In genomic region chr18:21735452-21736015, GRCh38 we compare ENCODE assay signal across 11 cellular contexts. TPM values are rescaled to one million over a fixed set of nuclear protein-coding genes. Genes with fewer than 3 reads are reported as not detected.
DNase-seq lines count a peak whose midpoint lies in the region; ATAC-seq lines count a peak whose summit lies in the region.
"Had no signal": no experiment of that assay in that cellular context is flagged by ENCODE, and none has a peak within 500 bp of the region (broad histone marks: within the 10 kb centered on the region; RNA-seq: fewer than 3 reads in every experiment).

No MANE protein-coding gene starts in this region.

- no peak overlapping the region for H3K4me3 ChIP-seq in CD4-positive, alpha-beta memory T cell (ENCODE audit: low read length in 2 of 2)

- H3K27ac ChIP-seq in CD4-positive, alpha-beta memory T cell (ENCODE audit: low read depth, low read length), result no peak overlapping the region
- H3K27ac ChIP-seq: C4-2B had no signal

- H3K9me3 ChIP-seq in CD4-positive, alpha-beta memory T cell (ENCODE audit: control insufficient read depth in 1 of 2, low read length in 2 of 2), result no peaks in the 10 kb centered on the region

- POLR2A ChIA-PET in CD4-positive, alpha-beta memory T cell (lab: Charles Lee; ENCODE audit: partially characterized antibody), result interaction anchor here (0.8 to 2.5 kb wide), 3 partner anchors 28 to 135 kb away, joined by 3 to 25 read pairs (median 4); partner anchors contain the start of genes ABHD3 and ESCO1

- H3K27me3 ChIP-seq in CD4-positive, alpha-beta memory T cell (ENCODE audit: insufficient read depth, low read length), result no peaks in the 10 kb centered on the region

- peak overlapping the region; percentile 80 to 92 (median 87) for H3K27ac Mint-ChIP-seq in CD4-positive, alpha-beta memory T cell

- ATAC-seq in HG02973 (IDR thresholded peaks at IDR 0.05; ENCODE audit: unreplicated experiment) (no peak), HG02840 (IDR thresholded peaks at IDR 0.05; ENCODE audit: low FRiP score, unreplicated experiment) (no peak), HG03280 (IDR thresholded peaks at IDR 0.05; ENCODE audit: unreplicated experiment) (no peak), HG03521 (IDR thresholded peaks at IDR 0.05; ENCODE audit: unreplicated experiment) (no peak)

- intact Hi-C loops in CD4-positive, alpha-beta memory T cell (cut with micrococcal nuclease), result no loop called here

- peaks cover 0 to 11% (median under 1%) of the 10 kb centered on the region in 8 donors for H3K9me3 Mint-ChIP-seq in CD4-positive, alpha-beta memory T cell

- H3K36me3 ChIP-seq in CD4-positive, alpha-beta memory T cell (ENCODE audit: insufficient read depth, low read length), result no peaks in the 10 kb centered on the region

- H3K4me1 ChIP-seq in CD4-positive, alpha-beta memory T cell (ENCODE audit: insufficient read depth, low read length), result peaks cover 21% of the 10 kb centered on the region

- H3K27me3 Mint-ChIP-seq in CD4-positive, alpha-beta memory T cell, result peaks cover 0 to 2% of the 10 kb centered on the region in 2 donors

- peaks cover 6 to 40% (median 23%) of the 10 kb centered on the region in 4 donors for H3K4me1 Mint-ChIP-seq in CD4-positive, alpha-beta memory T cell

- peaks cover 2 to 3% of the 10 kb centered on the region in 2 donors for H3K36me3 Mint-ChIP-seq in CD4-positive, alpha-beta memory T cell

- DNase-seq in CD4-positive, alpha-beta memory T cell, result peak; percentile 69 to 80 (median 75)
- DNase-seq in NCI-H510A treated with DMSO at 0.1 percent for 48 hours (lab: John Stamatoyannopoulos, UW), result peak; percentile 24
- peak; percentile 86 for DNase-seq in activated effector memory CD4-positive, alpha-beta T cell treated with anti-CD3 and anti-CD28 coated beads, Interleukin-2, amount 50 U/mL, for 16 hours
- DNase-seq in iris pigment epithelial cell (ENCODE audit: low read depth), result peak; percentile 73
- DNase-seq: foreskin melanocyte, NCI-H1436 had no signal

- H3K4me3 Mint-ChIP-seq in CD4-positive, alpha-beta memory T cell, result peak overlapping the region in 6 of 8 donors; percentile 46 to 71 (median 57)

- CTCF ChIA-PET in CD4-positive, alpha-beta memory T cell (lab: Charles Lee; ENCODE audit: partially characterized antibody), result interaction anchor here (1.2 to 1.8 kb wide), 2 partner anchors 31 to 123 kb away, joined by 3 to 6 read pairs; partner anchors contain the start of gene ABHD3

RNA-seq across cellular contexts. Expression of gene MIB1, which starts 5.1 kb away (rescaled TPM):
- total RNA-seq in CD4-positive, alpha-beta memory T cell, result 10 to 100 TPM; 37.6 to 39.0 TPM
- 1 to 10 TPM; 6.7 to 7.5 TPM for polyA plus RNA-seq in CD4-positive, alpha-beta memory T cell

RNA-seq across cellular contexts. Expression of gene ABHD3, which starts 31.0 kb away (rescaled TPM):
- 10 to 100 TPM; 63.0 to 65.6 TPM for total RNA-seq in CD4-positive, alpha-beta memory T cell
- polyA plus RNA-seq in CD4-positive, alpha-beta memory T cell, result 10 to 100 TPM; 35.0 to 43.9 TPM

Comparison
In these comparisons a context has a peak if more than half of its experiments do, and no peak if none do; other contexts are left out.
1. DNase-seq: peak in every context shown above with its lines; median percentile 86 in activated effector memory CD4-positive, alpha-beta T cell treated with anti-CD3 and anti-CD28 coated beads, Interleukin-2, amount 50 U/mL, for 16 hours; 75 in CD4-positive, alpha-beta memory T cell; 73 in iris pigment epithelial cell; 24 in NCI-H510A treated with DMSO at 0.1 percent for 48 hours.